Comparison of ENCODE assay signal across 11 cellular contexts in the genomic region with DNA sequence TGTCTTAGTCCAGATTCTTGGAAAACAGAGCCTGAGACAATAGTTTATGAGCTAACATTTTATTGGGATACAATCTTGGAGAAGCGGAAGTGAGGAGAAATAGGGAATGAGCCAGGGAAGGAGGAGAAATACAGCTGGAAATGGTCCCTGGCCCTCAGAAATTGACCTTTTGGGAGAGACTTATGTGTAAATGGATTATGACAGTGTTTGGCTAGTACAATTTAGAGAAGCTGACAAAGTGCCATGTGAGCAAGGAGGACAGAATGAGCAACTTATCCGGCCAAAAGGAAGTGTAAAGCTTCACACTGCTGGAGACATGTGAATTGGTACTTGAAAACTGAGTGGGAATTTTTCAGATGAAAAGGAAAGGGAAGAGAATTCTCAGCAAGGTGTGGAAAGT. TPM values are rescaled to one million over a fixed set of nuclear protein-coding genes. Genes with fewer than 3 reads are reported as not detected.
DNase-seq lines count a peak whose midpoint lies in the region; ATAC-seq and TF ChIP-seq lines count a peak whose summit lies in the region.
"Had no signal": no experiment of that assay in that cellular context is flagged by ENCODE, and none has a peak within 500 bp of the region (broad histone marks: within the 10 kb centered on the region; RNA-seq: fewer than 3 reads in every experiment).

No MANE protein-coding gene starts in this region.

- H3K9me2 ChIP-seq in SK-N-SH (no peaks in the 10 kb centered on the region), OCI-LY7 (ENCODE audit: insufficient read depth, low read length) (no peaks in the 10 kb centered on the region)

- H3K9ac ChIP-seq in SK-N-SH = peak overlapping the region; percentile 66
- no peak overlapping the region for H3K9ac ChIP-seq in fibroblast of lung (ENCODE audit: insufficient read depth, low read length)
- no peak overlapping the region for H3K9ac ChIP-seq in neural progenitor cell

- H3F3A ChIP-seq in SK-N-SH (replicated peaks; ENCODE audit: insufficient read depth) (peaks cover 55% of the 10 kb centered on the region), neural progenitor cell (ENCODE audit: low read depth) (no peaks in the 10 kb centered on the region)

- POLR2A ChIA-PET in SK-N-SH (lab: Yijun Ruan, JAX) = no interaction called here
- POLR2A ChIA-PET in OCI-LY7 (lab: Charles Lee) = interaction anchor here (1.0 to 6.0 kb wide), 8 partner anchors 8 to 27 kb away, joined by 3 to 36 read pairs (median 4); no protein-coding TSS in a partner anchor

- H3K4me1 ChIP-seq in SK-N-SH (ENCODE audit: control insufficient read depth in 1 of 2, insufficient read depth in 2 of 2, low read depth in 1 of 2, low read length in 1 of 2) = peaks cover 0 to 16% of the 10 kb centered on the region in 2 experiments; a peak in 3 of 4 replicates
- peaks cover 57% of the 10 kb centered on the region for H3K4me1 ChIP-seq in OCI-LY7 (ENCODE audit: insufficient read depth, low read length, poor library complexity, severe bottlenecking)
- H3K4me1 ChIP-seq in fibroblast of lung (ENCODE audit: control insufficient read depth, extremely low read depth, insufficient read depth, low read length) = peaks cover 11% of the 10 kb centered on the region
- peaks cover 6% of the 10 kb centered on the region for H3K4me1 ChIP-seq in neural progenitor cell
- H3K4me1 ChIP-seq: testis had no signal

- H3K9me3 ChIP-seq in SK-N-SH = no peaks in the 10 kb centered on the region
- no peaks in the 10 kb centered on the region for H3K9me3 ChIP-seq in OCI-LY7 (ENCODE audit: low read length)
- H3K9me3 ChIP-seq in fibroblast of lung (ENCODE audit: control insufficient read depth, insufficient read depth, low read depth, low read length) = no peaks in the 10 kb centered on the region
- no peaks in the 10 kb centered on the region for H3K9me3 ChIP-seq in neural progenitor cell (ENCODE audit: low read depth)
- H3K9me3 ChIP-seq: adrenal gland, testis had no signal

- H3K79me2 ChIP-seq in SK-N-SH (ENCODE audit: insufficient read depth) (peaks cover 74% of the 10 kb centered on the region), OCI-LY7 (ENCODE audit: insufficient read depth, low read depth, low read length) (no peaks in the 10 kb centered on the region), fibroblast of lung (ENCODE audit: control insufficient read depth, insufficient read depth, low read length) (peaks cover 53% of the 10 kb centered on the region), neural progenitor cell (ENCODE audit: low read depth) (no peaks in the 10 kb centered on the region)

- BruUV-seq in OCI-LY7 (replicated peaks; lab: Mats Ljungman, UMichigan) = no TSS peak

- no peaks in the 10 kb centered on the region for H3K9me3 Mint-ChIP-seq in stimulated activated effector memory CD8-positive, alpha-beta T cell treated with anti-CD3 and anti-CD28 coated beads, Interleukin-12 subunit alpha, Interleukin-12 subunit beta, amount 100 ng/mL, for 72 hours
- H3K9me3 Mint-ChIP-seq in neural progenitor cell = no peaks in the 10 kb centered on the region

- peak overlapping the region in 1 of 2 experiments; percentile 68; a peak in 2 of 4 replicates for H3K4me3 ChIP-seq in SK-N-SH (ENCODE audit: low read depth in 2 of 2, low read length in 1 of 2)
- no peak overlapping the region for H3K4me3 ChIP-seq in OCI-LY7 (ENCODE audit: low read depth, low read length, poor library complexity, severe bottlenecking)
- H3K4me3 ChIP-seq in fibroblast of lung (replicated peaks in 1 of 4; ENCODE audit: control extremely low read depth in 1 of 4, insufficient read depth in 1 of 4, low read depth in 3 of 4, low read length in 4 of 4) = peak overlapping the region; percentile 39 to 93 (median 58)
- H3K4me3 ChIP-seq in neural progenitor cell = no peak overlapping the region
- H3K4me3 ChIP-seq: testis had no signal

- H2AFZ ChIP-seq in SK-N-SH (ENCODE audit: low read depth) = no peak overlapping the region
- H2AFZ ChIP-seq in OCI-LY7 (ENCODE audit: low read length) = no peak overlapping the region
- no peak overlapping the region for H2AFZ ChIP-seq in fibroblast of lung (ENCODE audit: low read length)
- no peak overlapping the region for H2AFZ ChIP-seq in neural progenitor cell (replicated peaks)

- peaks cover 66% of the 10 kb centered on the region for H3K36me3 Mint-ChIP-seq in stimulated activated effector memory CD8-positive, alpha-beta T cell treated with anti-CD3 and anti-CD28 coated beads, Interleukin-12 subunit alpha, Interleukin-12 subunit beta, amount 100 ng/mL, for 72 hours
- no peaks in the 10 kb centered on the region for H3K36me3 Mint-ChIP-seq in neural progenitor cell

- H3K4me2 ChIP-seq in SK-N-SH = peak overlapping the region; percentile 86
- peak overlapping the region; percentile 76 for H3K4me2 ChIP-seq in OCI-LY7 (ENCODE audit: low read length)
- H3K4me2 ChIP-seq in fibroblast of lung (ENCODE audit: extremely low read depth, insufficient read depth, low read length) = peak overlapping the region; percentile 92
- H3K4me2 ChIP-seq in neural progenitor cell = no peak overlapping the region

- WGBS in SK-N-SH (ENCODE audit: low lambda C conversion rate) = 83% methylated on average over 2 of the region's 2 CpGs

- H3K27me3 ChIP-seq in SK-N-SH (ENCODE audit: insufficient read depth) = no peaks in the 10 kb centered on the region
- H3K27me3 ChIP-seq in fibroblast of lung (ENCODE audit: control insufficient read depth, insufficient read depth, low read length) = no peaks in the 10 kb centered on the region
- H3K27me3 ChIP-seq in neural progenitor cell = no peaks in the 10 kb centered on the region
- H3K27me3 ChIP-seq: adrenal gland, testis had no signal

- intact Hi-C loops in OCI-LY7 (cut with micrococcal nuclease; ENCODE audit: unreplicated experiment) = loop anchor here (5.0 kb wide), 1 partner anchor 864 kb away; the partner anchor contains the start of gene BBS10

- H3K27ac Mint-ChIP-seq in stimulated activated effector memory CD8-positive, alpha-beta T cell treated with anti-CD3 and anti-CD28 coated beads, Interleukin-12 subunit alpha, Interleukin-12 subunit beta, amount 100 ng/mL, for 72 hours = peak overlapping the region; percentile 96
- H3K27ac Mint-ChIP-seq in neural progenitor cell = no peak overlapping the region

- no peak for TF ChIP-seq EP300 in SK-N-SH (IDR thresholded peaks at IDR 0.05; ENCODE audit: borderline replicate concordance in 1 of 2, low read depth in 1 of 2, low read length in 1 of 2)

- H3K36me3 ChIP-seq in SK-N-SH (replicated peaks in 1 of 2; ENCODE audit: control insufficient read depth in 1 of 2, insufficient read depth in 2 of 2, low read length in 1 of 2) (peaks cover 0 to 26% of the 10 kb centered on the region in 2 experiments), OCI-LY7 (ENCODE audit: insufficient read depth, low read length) (no peaks in the 10 kb centered on the region), fibroblast of lung (ENCODE audit: control insufficient read depth, insufficient read depth, low read length) (no peaks in the 10 kb centered on the region), neural progenitor cell (no peaks in the 10 kb centered on the region)
- H3K36me3 ChIP-seq: adrenal gland had no signal

- H4K20me1 ChIP-seq in SK-N-SH (ENCODE audit: insufficient read depth) (no peaks in the 10 kb centered on the region), OCI-LY7 (ENCODE audit: insufficient read depth, low read length) (no peaks in the 10 kb centered on the region), fibroblast of lung (ENCODE audit: control insufficient read depth, extremely low read depth, insufficient read depth, low read length) (no peaks in the 10 kb centered on the region), neural progenitor cell (ENCODE audit: low read depth) (no peaks in the 10 kb centered on the region)

- no peak for TF ChIP-seq CTCF in SK-N-SH (IDR thresholded peaks at IDR 0.05)
- TF ChIP-seq CTCF in OCI-LY7 (conservative IDR thresholded peaks at IDR 0.05; ENCODE audit: low read length) = no peak
- TF ChIP-seq CTCF in fibroblast of lung (conservative IDR thresholded peaks at IDR 0.05 in 1 of 2, IDR thresholded peaks at IDR 0.05 in 1 of 2; ENCODE audit: low read depth in 1 of 2, low read length in 2 of 2) = no peak
- TF ChIP-seq CTCF in neural progenitor cell (IDR thresholded peaks at IDR 0.05) = no peak

- H3K4me1 Mint-ChIP-seq in stimulated activated effector memory CD8-positive, alpha-beta T cell treated with anti-CD3 and anti-CD28 coated beads, Interleukin-12 subunit alpha, Interleukin-12 subunit beta, amount 100 ng/mL, for 72 hours = peaks cover 66% of the 10 kb centered on the region
- peaks cover 16% of the 10 kb centered on the region for H3K4me1 Mint-ChIP-seq in neural progenitor cell

- no peak for ATAC-seq in SK-N-SH treated with all-trans-retinoic acid at 6 μM for 48 hours
- no peak for ATAC-seq in stimulated activated effector memory CD8-positive, alpha-beta T cell treated with anti-CD3 and anti-CD28 coated beads, Interleukin-12 subunit alpha, Interleukin-12 subunit beta, amount 100 ng/mL, for 72 hours
- no peak for ATAC-seq in HG03378 (IDR thresholded peaks at IDR 0.05; ENCODE audit: unreplicated experiment)

- CTCF ChIA-PET in SK-N-SH (lab: Yijun Ruan, JAX) (interaction anchor here (0.9 to 3.7 kb wide), 5 partner anchors 14 to 794 kb away, joined by 3 to 22 read pairs (median 4); partner anchors contain the start of gene GLIPR1L2), OCI-LY7 (lab: Charles Lee; ENCODE audit: unreplicated experiment) (interaction anchor here (1.0 kb wide), 2 partner anchors 9 to 11 kb away, joined by 3 to 5 read pairs; no protein-coding TSS in a partner anchor)

- DNase-seq in SK-N-SH (no peak), OCI-LY7 (ENCODE audit: low spot score) (no peak), fibroblast of lung (ENCODE audit: low read depth in 2 of 2) (peak in 1 of 2 donors; percentile 42), retina (no peak), neural progenitor cell (ENCODE audit: low spot score) (no peak)
- DNase-seq in stimulated activated effector memory CD8-positive, alpha-beta T cell treated with anti-CD3 and anti-CD28 coated beads, Interleukin-12 subunit alpha, Interleukin-12 subunit beta, amount 100 ng/mL, for 72 hours (ENCODE audit: low spot score in 2 of 2) = no peak
- DNase-seq: adrenal gland, foreskin melanocyte, testis had no signal

- peak overlapping the region; percentile 87 for H3K4me3 Mint-ChIP-seq in stimulated activated effector memory CD8-positive, alpha-beta T cell treated with anti-CD3 and anti-CD28 coated beads, Interleukin-12 subunit alpha, Interleukin-12 subunit beta, amount 100 ng/mL, for 72 hours
- H3K4me3 Mint-ChIP-seq in neural progenitor cell = no peak overlapping the region

- peaks cover 2% of the 10 kb centered on the region for H3K27me3 Mint-ChIP-seq in neural progenitor cell (ENCODE audit: insufficient read depth, low read depth)

- peak overlapping the region in 1 of 2 experiments; percentile 91; a peak in 1 of 4 replicates for H3K27ac ChIP-seq in SK-N-SH (ENCODE audit: low read depth in 2 of 2, low read length in 1 of 2)
- H3K27ac ChIP-seq in OCI-LY7 (ENCODE audit: low read depth, low read length, poor library complexity, severe bottlenecking) = no peak overlapping the region
- no peak overlapping the region for H3K27ac ChIP-seq in fibroblast of lung (ENCODE audit: insufficient read depth, low read length)
- H3K27ac ChIP-seq in neural progenitor cell = no peak overlapping the region
- H3K27ac ChIP-seq: testis had no signal

- TF ChIP-seq RAD21 in SK-N-SH (IDR thresholded peaks at IDR 0.05; ENCODE audit: low read length) = no peak

RNA-seq across cellular contexts. Expression of gene GLIPR1, which starts 2.9 kb away (rescaled TPM):
- polyA plus RNA-seq in SK-N-SH (2012; rRNA removed) = 75.6 and 141 TPM in 2 replicates
- polyA plus RNA-seq in SK-N-SH (2012; cell fraction: cytosol; rRNA removed) = 90.9 and 104 TPM in 2 replicates
- 70.1 and 139 TPM in 2 replicates for polyA plus RNA-seq in SK-N-SH (2012; cell fraction: nucleus; rRNA removed)
- 2.8 and 3.4 TPM in 2 replicates for total RNA-seq in OCI-LY7 (2014; rRNA removed; shearing (Covaris generic))
- total RNA-seq in OCI-LY7 (2022) = 3.3 and 4.6 TPM in 2 replicates
- total RNA-seq in fibroblast of lung = 36.0 and 59.8 TPM in 2 replicates
- polyA plus RNA-seq in fibroblast of lung = 186 and 245 TPM in 2 replicates
- 109 and 145 TPM in 2 replicates for polyA plus RNA-seq in fibroblast of lung (2012)
- 52.4 and 58.4 TPM in 2 replicates for polyA minus RNA-seq in fibroblast of lung (ENCODE audit: low replicate concordance)
- 0.03 and 0.04 TPM in 2 replicates for total RNA-seq in neural progenitor cell (ENCODE audit: low replicate concordance)

RNA-seq across cellular contexts. Expression of gene KRR1, which starts 28.0 kb away (rescaled TPM):
- polyA plus RNA-seq in SK-N-SH (2012; rRNA removed) = 13.8 and 16.1 TPM in 2 replicates
- polyA plus RNA-seq in SK-N-SH (2012; cell fraction: cytosol; rRNA removed) = 19.3 and 30.3 TPM in 2 replicates
- polyA plus RNA-seq in SK-N-SH (2012; cell fraction: nucleus; rRNA removed) = 8.8 and 19.2 TPM in 2 replicates
- total RNA-seq in OCI-LY7 (2014; rRNA removed; shearing (Covaris generic)) = 27.6 and 44.0 TPM in 2 replicates
- 78.0 and 81.7 TPM in 2 replicates for total RNA-seq in OCI-LY7 (2022)
- total RNA-seq in fibroblast of lung = 36.5 and 46.9 TPM in 2 replicates
- polyA plus RNA-seq in fibroblast of lung = 49.7 and 63.6 TPM in 2 replicates
- polyA plus RNA-seq in fibroblast of lung (2012) = 32.0 and 42.3 TPM in 2 replicates
- 0.08 and 0.37 TPM in 2 replicates for polyA minus RNA-seq in fibroblast of lung (ENCODE audit: low replicate concordance)
- total RNA-seq in neural progenitor cell (ENCODE audit: low replicate concordance) = 39.4 and 70.0 TPM in 2 replicates

Comparison
In these comparisons a context has a peak if more than half of its experiments do, and no peak if none do; other contexts are left out.
1. H3K4me3 ChIP-seq: peak in fibroblast of lung (4 of 4); none in OCI-LY7 (single experiment) and neural progenitor cell (single experiment).